ENCODE assay signal across 9 cellular contexts in genomic region chr2:130180404-130181337, GRCh38. TPM values are rescaled to one million over a fixed set of nuclear protein-coding genes. Genes with fewer than 3 reads are reported as not detected.
DNase-seq lines count a peak whose midpoint lies in the region; TF ChIP-seq lines count a peak whose summit lies in the region.
"Not testable (repeated sequence)": the region's sequence is repeated elsewhere in the genome, so short reads cannot be mapped to it uniquely, and the experiment has no call there.
"Had no signal": no experiment of that assay in that cellular context is flagged by ENCODE, and none has a peak within 500 bp of the region (broad histone marks: within the 10 kb centered on the region; RNA-seq: fewer than 3 reads in every experiment).

No MANE protein-coding gene starts in this region.

- POLR2A ChIA-PET in BJ (lab: Charles Lee) = interaction anchor here (0.6 to 0.8 kb wide), 4 partner anchors 148 to 1017 kb away, joined by 3 to 12 read pairs (median 4); partner anchors contain the start of gene IMP4

- CTCF ChIA-PET in BJ (lab: Yijun Ruan, JAX) = interaction anchor here (0.6 to 4.0 kb wide), 10 partner anchors 7 to 250 kb away, joined by 3 to 16 read pairs (median 4); partner anchors contain the start of gene IMP4

- not testable (repeated sequence) for H3K36me3 ChIP-seq in BJ (ENCODE audit: control insufficient read depth, insufficient read depth, low read length); Peyer's patch; duodenal mucosa (ENCODE audit: control insufficient read depth in 1 of 2, insufficient read depth in 2 of 2, low read length in 2 of 2); iPS-15b (ENCODE audit: control insufficient read depth, insufficient read depth, low read length); stomach smooth muscle (ENCODE audit: control insufficient read depth in 2 of 2, insufficient read depth in 2 of 2, low read length in 2 of 2)

- H3K27ac ChIP-seq in Peyer's patch (peak overlapping the region; percentile 92 to 95 (median 94)), stomach smooth muscle (ENCODE audit: low read length) (peak overlapping the region; percentile 70)
- not testable (repeated sequence) for H3K27ac ChIP-seq in duodenal mucosa (ENCODE audit: low read depth, low read length)

- not testable (repeated sequence) for H3K27me3 Mint-ChIP-seq in HFFc6 (ENCODE audit: insufficient read depth); nephron (ENCODE audit: low read depth)

- H3K9ac ChIP-seq in duodenal mucosa (ENCODE audit: low read depth in 1 of 2, low read length in 2 of 2) (peak overlapping the region; percentile 75 to 85), iPS-15b (ENCODE audit: low read depth, low read length) (peak overlapping the region; percentile 96), stomach smooth muscle (ENCODE audit: low read length in 2 of 2) (peak overlapping the region; percentile 80 to 92)

- H3K4me1 ChIP-seq in Peyer's patch = peaks cover 0 to 11% (median 8%) of the 10 kb centered on the region in 4 donors
- H3K4me1 ChIP-seq in duodenal mucosa (ENCODE audit: control insufficient read depth in 1 of 2, insufficient read depth in 2 of 2, low read length in 2 of 2) = peaks cover 3 to 18% of the 10 kb centered on the region in 2 donors
- H3K4me1 ChIP-seq in iPS-15b (ENCODE audit: control insufficient read depth, insufficient read depth, low read length) = not testable (repeated sequence)
- peaks cover 18% of the 10 kb centered on the region for H3K4me1 ChIP-seq in stomach smooth muscle (ENCODE audit: control insufficient read depth, insufficient read depth, low read length)

- not testable (repeated sequence) for H3K9me3 Mint-ChIP-seq in HFFc6, nephron

- not testable (repeated sequence) for H3K36me3 Mint-ChIP-seq in HFFc6 (ENCODE audit: low read depth); nephron (ENCODE audit: low read depth)

- H3K4me3 ChIP-seq in BJ (ENCODE audit: low read depth, low read length) (peak overlapping the region; percentile 97), Peyer's patch (peak overlapping the region; percentile 69 to 99 (median 96)), duodenal mucosa (ENCODE audit: low read depth in 1 of 2, low read length in 2 of 2) (peak overlapping the region; percentile 71 to 96), iPS-15b (ENCODE audit: low read depth, low read length) (peak overlapping the region; percentile 98), stomach smooth muscle (ENCODE audit: low read length in 2 of 2) (peak overlapping the region; percentile 91 to 98)

- not testable (repeated sequence) for H3K9me3 ChIP-seq in Peyer's patch; duodenal mucosa (ENCODE audit: control insufficient read depth in 1 of 2, low read length in 2 of 2); iPS-15b (ENCODE audit: control insufficient read depth, insufficient read depth, low read length); stomach smooth muscle (ENCODE audit: control insufficient read depth in 2 of 2, low read length in 2 of 2)

- TF ChIP-seq POLR2A in Peyer's patch (IDR thresholded peaks at IDR 0.05) = not testable (repeated sequence)

- not testable (repeated sequence) for TF ChIP-seq CTCF in BJ (IDR thresholded peaks at IDR 0.05; ENCODE audit: insufficient read depth, low read depth, low read length); HFFc6 (IDR thresholded peaks at IDR 0.05); Peyer's patch (IDR thresholded peaks at IDR 0.05); nephron (IDR thresholded peaks at IDR 0.05; ENCODE audit: unreplicated experiment in 3 of 3)

- peaks cover 20% of the 10 kb centered on the region for H3K4me1 Mint-ChIP-seq in HFFc6 (ENCODE audit: low read depth)
- not testable (repeated sequence) for H3K4me1 Mint-ChIP-seq in nephron

- H3K27ac Mint-ChIP-seq in HFFc6 (peak overlapping the region; percentile 92), nephron (peak overlapping the region; percentile 84 to 91 (median 90))

- not testable (repeated sequence) for DNase-seq in BJ (ENCODE audit: low read depth); Peyer's patch
- DNase-seq in HFFc6 = peak; percentile 29
- DNase-seq in activated effector memory CD4-positive, alpha-beta T cell treated with anti-CD3 and anti-CD28 coated beads, Interleukin-2, amount 50 U/mL, for 16 hours = peak; percentile 56

- H3K27me3 ChIP-seq in BJ (ENCODE audit: control insufficient read depth, insufficient read depth, low read length); Peyer's patch; duodenal mucosa (ENCODE audit: control insufficient read depth in 1 of 2, insufficient read depth in 2 of 2, low read length in 2 of 2); iPS-15b (ENCODE audit: control insufficient read depth, insufficient read depth, low read length); stomach smooth muscle (ENCODE audit: control insufficient read depth in 1 of 2, insufficient read depth in 2 of 2, low read length in 2 of 2): not testable (repeated sequence)

- peak overlapping the region; percentile 98 for H3K4me3 Mint-ChIP-seq in HFFc6
- peak overlapping the region; percentile 93 to 96 (median 94) for H3K4me3 Mint-ChIP-seq in nephron

RNA-seq across cellular contexts. Expression of gene SMPD4, which starts 0.7 kb away (rescaled TPM):
- polyA plus RNA-seq in BJ (2011; rRNA removed) = 25.0 and 60.1 TPM in 2 replicates
- polyA minus RNA-seq in BJ (2011; rRNA and poly(A)+ RNA removed) = 26.2 TPM in 2 replicates
- total RNA-seq in HFFc6 (2021; fragmentation: NEBNext Ultra II Directional; extraction: Animal tissue kit (Norgen Biotek cat#: 25700)) = 10 to 100 TPM; 59.9 to 75.3 (median 64.6) TPM
- total RNA-seq in Peyer's patch = 10 to 100 TPM; 48.0 to 83.3 (median 60.3) TPM

RNA-seq across cellular contexts. Expression of gene MZT2B, which starts 1.4 kb away (rescaled TPM):
- polyA plus RNA-seq in BJ (2011; rRNA removed) = 128 and 199 TPM in 2 replicates
- 11.3 and 11.8 TPM in 2 replicates for polyA minus RNA-seq in BJ (2011; rRNA and poly(A)+ RNA removed)
- 100 to 1,000 TPM; 259 to 361 (median 309) TPM for total RNA-seq in HFFc6 (2021; fragmentation: NEBNext Ultra II Directional; extraction: Animal tissue kit (Norgen Biotek cat#: 25700))
- total RNA-seq in Peyer's patch = 10 to 100 TPM; 47.0 to 88.6 (median 61.8) TPM

RNA-seq across cellular contexts. Expression of gene TUBA3E, which starts 17.6 kb away (rescaled TPM):
- polyA plus RNA-seq in BJ (2011; rRNA removed) = not detected in 2 replicates
- not detected in 2 replicates for polyA minus RNA-seq in BJ (2011; rRNA and poly(A)+ RNA removed)
- total RNA-seq in HFFc6 (2021; fragmentation: NEBNext Ultra II Directional; extraction: Animal tissue kit (Norgen Biotek cat#: 25700)) = not detected
- total RNA-seq in Peyer's patch = not detected

RNA-seq across cellular contexts. Expression of gene CCDC74B, which starts 35.8 kb away (rescaled TPM):
- 2.7 and 5.3 TPM in 2 replicates for polyA plus RNA-seq in BJ (2011; rRNA removed)
- 0.62 and 1.6 TPM in 2 replicates for polyA minus RNA-seq in BJ (2011; rRNA and poly(A)+ RNA removed)
- total RNA-seq in HFFc6 (2021; fragmentation: NEBNext Ultra II Directional; extraction: Animal tissue kit (Norgen Biotek cat#: 25700)) = 1 to 10 TPM; 3.1 to 6.3 (median 5.0) TPM
- total RNA-seq in Peyer's patch = 1 to 10 TPM in 2 of 4 donors, not detected in 2; 2.1 to 2.6 TPM

RNA-seq across cellular contexts. Expression of gene POTEF, which starts 51.6 kb away (rescaled TPM):
- polyA plus RNA-seq in BJ (2011; rRNA removed) = not detected in 2 replicates
- polyA minus RNA-seq in BJ (2011; rRNA and poly(A)+ RNA removed) = not detected in 2 replicates
- total RNA-seq in HFFc6 (2021; fragmentation: NEBNext Ultra II Directional; extraction: Animal tissue kit (Norgen Biotek cat#: 25700)) = not detected
- total RNA-seq in Peyer's patch = under 1 TPM in 1 of 4 donors, not detected in 3; 0.28 TPM
- total RNA-seq: cardiac septum had no signal
